ENCODE assay signal across 8 cellular contexts in genomic region chr1:27601771-27602509, GRCh38. TPM values are rescaled to one million over a fixed set of nuclear protein-coding genes. Genes with fewer than 3 reads are reported as not detected.
DNase-seq lines count a peak whose midpoint lies in the region; ATAC-seq and TF ChIP-seq lines count a peak whose summit lies in the region.

No MANE protein-coding gene starts in this region.

- peaks cover 6% of the 10 kb centered on the region for H3K23me2 ChIP-seq in H9 (ENCODE audit: insufficient read length, low read depth, low read length, poor library complexity, severe bottlenecking)

- peaks cover 0 to 1% (median 0%) of the 10 kb centered on the region in 3 experiments; a peak in 1 of 7 replicates for H3K36me3 Mint-ChIP-seq in H9 (ENCODE audit: insufficient read depth in 1 of 3, low read depth in 3 of 3)

- no peak overlapping the region for H2BK15ac ChIP-seq in H9 (ENCODE audit: low read depth, low read length)

- no peak overlapping the region for H2AK5ac ChIP-seq in H9 (ENCODE audit: insufficient read length, low read length)

- TF ChIP-seq CTCF in AG04450 (IDR thresholded peaks at IDR 0.05; ENCODE audit: low read depth, low read length) (no peak), H9 (conservative IDR thresholded peaks at IDR 0.05) (no peak), sigmoid colon (IDR thresholded peaks at IDR 0.05) (no peak)

- peaks cover 14% of the 10 kb centered on the region; the same call in 1 of the 2 replicates for H3K79me2 ChIP-seq in H9 (ENCODE audit: insufficient read depth, low read length)

- H3K36me3 ChIP-seq in sigmoid colon = no peaks in the 10 kb centered on the region

- no peak overlapping the region for H2BK5ac ChIP-seq in H9 (ENCODE audit: insufficient read length, low read length)

- no peak overlapping the region; the same call in 1 of the 2 replicates for H3K14ac ChIP-seq in H9 (ENCODE audit: insufficient read depth, low read length)

- peaks cover 2% of the 10 kb centered on the region for H3K27me3 Mint-ChIP-seq in H9 (ENCODE audit: low read depth)

- CTCF ChIA-PET in AG04450 (lab: Charles Lee) = interaction anchor here (0.6 to 10.7 kb wide), 6 partner anchors 27 to 301 kb away, joined by 3 to 180 read pairs (median 4); partner anchors contain the start of gene MAP3K6

- no peak overlapping the region for H3K23ac ChIP-seq in H9 (ENCODE audit: insufficient read length, low read depth, low read length)

- no peak overlapping the region for H4K5ac ChIP-seq in H9 (ENCODE audit: insufficient read length, low read depth, low read length)

- H3K27ac ChIP-seq in AG04450 (ENCODE audit: low read depth, low read length) (peak overlapping the region; percentile 39), H9 (ENCODE audit: insufficient read length, low read depth, low read length) (no peak overlapping the region), right cardiac atrium (ENCODE audit: low read length) (peak overlapping the region; percentile 91), sigmoid colon (peak overlapping the region; percentile 92 to 100 (median 97))

- no peak for TF ChIP-seq EP300 in sigmoid colon (IDR thresholded peaks at IDR 0.05)

- POLR2A ChIA-PET in AG04450 (lab: Yijun Ruan, JAX) = interaction anchor here (0.6 to 1.2 kb wide), 7 partner anchors 27 to 301 kb away, joined by 3 to 8 read pairs (median 3); no protein-coding TSS in a partner anchor

- whole genome bisulfite sequencing in H9 (ENCODE audit: extremely low coverage, insufficient read length, low lambda C conversion rate) = no CpG with 5 or more reads among the region's 23 CpGs
- WGBS in right cardiac atrium = 3% methylated on average over 23 of the region's 23 CpGs
- 12 to 13% methylated on average over 23 of the region's 23 CpGs for WGBS in sigmoid colon, 2 donors

- no peak overlapping the region for H2BK20ac ChIP-seq in H9 (ENCODE audit: low read depth, low read length, poor library complexity, severe bottlenecking)

- peak overlapping the region; percentile 69 for H3K4me2 ChIP-seq in H9 (ENCODE audit: insufficient read depth, insufficient read length, low read length)

- DNase-seq in AG04450 (ENCODE audit: low read depth, low spot score) (no peak), H9 (no peak), amygdala (lab: John Stamatoyannopoulos, UW) (peak in 47 of 56 donors; percentile 20 to 81 (median 65)), right cardiac atrium (peak; percentile 54 to 84 (median 83)), sigmoid colon (no peak), RKO (ENCODE audit: low spot score) (no peak)

- H3K4me3 ChIP-seq in AG04450 (ENCODE audit: low read depth, low read length) = peak overlapping the region; percentile 88
- H3K4me3 ChIP-seq in right cardiac atrium (ENCODE audit: low read length) = peak overlapping the region; percentile 84
- H3K4me3 ChIP-seq in sigmoid colon = peak overlapping the region; percentile 67 to 99 (median 96)

- H3K4me3 Mint-ChIP-seq in H9 = peak overlapping the region; percentile 89 to 91

- H3K9me3 ChIP-seq in AG04450 (ENCODE audit: control insufficient read depth, insufficient read depth, low read length) (no peaks in the 10 kb centered on the region; the same call in 1 of the 2 replicates), H9 (ENCODE audit: control insufficient read depth, low read depth, low read length) (no peaks in the 10 kb centered on the region), right cardiac atrium (ENCODE audit: control insufficient read depth, low read length) (no peaks in the 10 kb centered on the region), sigmoid colon (no peaks in the 10 kb centered on the region)

- H2BK120ac ChIP-seq in H9 (ENCODE audit: low read depth, low read length, poor library complexity, severe bottlenecking) = no peak overlapping the region

- no peak overlapping the region for H3K9ac ChIP-seq in H9 (ENCODE audit: extremely low read depth, insufficient read length, low read length)

- no peak overlapping the region for H3K18ac ChIP-seq in H9 (ENCODE audit: insufficient read length, low read depth, low read length)

- no peak overlapping the region for H3K56ac ChIP-seq in H9 (ENCODE audit: insufficient read length, low read depth, low read length)

- no peaks in the 10 kb centered on the region for H3K27me3 ChIP-seq in AG04450 (ENCODE audit: control insufficient read depth, insufficient read depth, low read length)
- no peaks in the 10 kb centered on the region; the same call in 1 of the 2 replicates for H3K27me3 ChIP-seq in H9 (ENCODE audit: insufficient read depth, low read length)
- H3K27me3 ChIP-seq in right cardiac atrium (ENCODE audit: control insufficient read depth, insufficient read depth) = no peaks in the 10 kb centered on the region
- no peaks in the 10 kb centered on the region for H3K27me3 ChIP-seq in sigmoid colon

- no peak overlapping the region for H2BK12ac ChIP-seq in H9 (ENCODE audit: insufficient read length, low read depth, low read length)

- no peak overlapping the region for H3T11ph ChIP-seq in H9 (ENCODE audit: low read length)

- peak; percentile 7 to 13 for ATAC-seq in right cardiac atrium
- ATAC-seq in HG03378 (IDR thresholded peaks at IDR 0.05; ENCODE audit: unreplicated experiment) = no peak
- no peak for ATAC-seq in GM19467 (IDR thresholded peaks at IDR 0.05; ENCODE audit: unreplicated experiment)

- no peak overlapping the region for H4K91ac ChIP-seq in H9 (ENCODE audit: insufficient read length, low read depth, low read length)

- H3K79me1 ChIP-seq in H9 (ENCODE audit: insufficient read depth, low read depth, low read length, poor library complexity, severe bottlenecking) = peaks cover 2% of the 10 kb centered on the region

- no peak overlapping the region for H3K4ac ChIP-seq in H9 (ENCODE audit: low read depth, low read length)

- intact Hi-C loops in right cardiac atrium (cut with DNase I) = loop anchor here in 3 of 4 donors (5.0 to 10.0 kb wide), 4 partner anchors 35 to 200 kb away; no protein-coding TSS in a partner anchor
- intact Hi-C loops in sigmoid colon (cut with DNase I) = loop anchor here (2.0 to 10.0 kb wide), 2 partner anchors 35 to 277 kb away; partner anchors contain the start of gene TMEM222

- peaks cover 57 to 66% of the 10 kb centered on the region in 2 experiments for H3K4me1 Mint-ChIP-seq in H9

- no peak overlapping the region for H4K8ac ChIP-seq in H9 (replicated peaks; ENCODE audit: insufficient read length, low read depth, low read length)

- H3K9me3 Mint-ChIP-seq in H9 = no peaks in the 10 kb centered on the region

- H3K27ac Mint-ChIP-seq in H9 = peak overlapping the region in 2 of 3 experiments; percentile 48 to 57; a peak in 2 of 7 replicates

- no peak for TF ChIP-seq POLR2A in sigmoid colon (IDR thresholded peaks at IDR 0.05)

- H3K4me1 ChIP-seq in H9 (ENCODE audit: insufficient read depth, low read length) (peaks cover 22% of the 10 kb centered on the region), right cardiac atrium (ENCODE audit: control insufficient read depth, insufficient read depth, low read length) (peaks cover 23% of the 10 kb centered on the region), sigmoid colon (peaks cover 0 to 74% (median 64%) of the 10 kb centered on the region in 4 donors)

- no peak overlapping the region for H2AFZ ChIP-seq in H9 (ENCODE audit: low read length)

- H4K20me1 ChIP-seq in H9 (ENCODE audit: control insufficient read depth, insufficient read depth, insufficient read length) = no peaks in the 10 kb centered on the region

RNA-seq across cellular contexts. Expression of gene AHDC1, which starts 2.0 kb away (rescaled TPM):
- polyA plus RNA-seq in AG04450 (2011; rRNA removed) (2.8 and 3.0 TPM in 2 replicates), right cardiac atrium (26.3 TPM), sigmoid colon (10 to 100 TPM in 1 of 3 donors, 1 to 10 TPM in 2; 1.8 to 17.4 (median 2.1) TPM)
- polyA minus RNA-seq in AG04450 (2011; rRNA and poly(A)+ RNA removed) = 3.7 and 5.3 TPM in 2 replicates
- total RNA-seq in H9 (2021) (23.7 and 29.4 TPM in 2 replicates), right cardiac atrium (10 to 100 TPM; 40.4 to 53.5 (median 50.6) TPM), sigmoid colon (10 to 100 TPM; 10.9 to 34.1 (median 14.3) TPM)

RNA-seq across cellular contexts. Expression of gene FGR, which starts 33.0 kb away (rescaled TPM):
- polyA plus RNA-seq in AG04450 (2011; rRNA removed) (not detected in 2 replicates), right cardiac atrium (3.5 TPM), sigmoid colon (10 to 100 TPM in 1 of 3 donors, 1 to 10 TPM in 2; 3.0 to 14.4 (median 5.1) TPM)
- polyA minus RNA-seq in AG04450 (2011; rRNA and poly(A)+ RNA removed) = not detected in 2 replicates
- total RNA-seq in H9 (2021) (0.15 TPM in 1 of 2 replicates, not detected in the other), right cardiac atrium (10 to 100 TPM in 1 of 4 donors, 1 to 10 TPM in 3; 3.2 to 12.6 (median 5.1) TPM), sigmoid colon (10 to 100 TPM in 1 of 4 donors, 1 to 10 TPM in 3; 6.6 to 11.4 (median 8.0) TPM)

Comparison
In these comparisons a context has a peak if more than half of its experiments do, and no peak if none do; other contexts are left out.
1. DNase-seq: peak in amygdala (47 of 56) and right cardiac atrium (3 of 3); none in AG04450 (single experiment), H9 (single experiment), sigmoid colon (single experiment) and RKO (single experiment).
2. ATAC-seq: peak in right cardiac atrium (2 of 2); none in HG03378 (single experiment) and GM19467 (single experiment).
3. Peak in every context shown above with its lines, with median percentiles within 50 percentile points of each other: H3K4me3 ChIP-seq.